Comparison of ENCODE assay signal across 1 cellular context in the genomic region with DNA sequence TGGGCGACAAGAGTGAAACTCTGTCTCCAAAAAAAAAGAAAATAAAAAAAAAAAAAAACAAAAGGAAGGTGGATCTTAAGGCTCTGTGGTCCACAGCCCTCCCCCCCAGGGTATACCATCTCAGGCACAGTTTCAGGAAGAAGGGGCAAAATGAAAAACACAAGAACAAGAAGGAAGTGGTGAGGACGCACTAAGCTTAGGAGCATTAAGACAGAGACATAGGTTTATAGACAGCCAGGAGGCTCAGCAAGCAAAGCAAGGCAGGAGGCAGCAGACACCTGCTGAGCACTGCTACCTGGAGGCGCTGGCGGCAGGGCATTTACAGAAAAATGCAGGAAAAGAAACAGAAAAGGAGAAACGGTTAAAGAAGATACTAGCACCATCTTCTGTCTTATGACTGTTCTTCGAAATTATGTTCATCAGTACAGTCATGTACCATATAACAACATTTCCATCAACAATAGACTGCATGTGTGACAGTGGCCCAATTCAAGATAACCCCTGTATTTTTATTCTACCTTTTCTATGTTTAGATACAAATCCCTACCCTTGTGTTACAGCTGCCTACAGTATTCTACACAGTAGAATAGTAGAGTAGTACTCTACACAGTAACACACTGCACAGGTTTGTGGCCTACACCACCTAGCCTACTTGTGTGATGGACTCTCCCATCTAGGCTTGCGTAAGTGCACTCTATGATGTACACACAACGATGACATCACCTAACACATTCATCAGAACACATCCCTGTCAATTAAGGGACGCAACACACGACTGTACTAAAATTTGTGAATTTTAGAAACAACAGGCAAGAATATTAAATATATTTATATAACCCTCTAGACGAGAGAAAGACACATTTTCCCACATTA.
TF ChIP-seq lines count a peak whose summit lies in the region.

No MANE protein-coding gene starts in this region.

TF ChIP-seq in HEK293, 187 proteins besides CTCF, POLR2A, EP300 and RAD21 (continued from another document):
- TF ChIP-seq RBAK (tag by site-specific recombination; IDR thresholded peaks at IDR 0.05), result no peak
- peak; percentile 59; the same call in 1 of the 2 replicates for TF ChIP-seq ZNF600 (tag by site-specific recombination; IDR thresholded peaks at IDR 0.05)
- TF ChIP-seq PRDM10 (tag by site-specific recombination; IDR thresholded peaks at IDR 0.05), result peak; percentile 81
- TF ChIP-seq ZNF404 (tag by site-specific recombination; IDR thresholded peaks at IDR 0.05), result no peak
